ENCODE assay signal across 25 cellular contexts in genomic region chr19:7370546-7370945, GRCh38.
"Had no signal": no experiment of that assay in that cellular context is flagged by ENCODE, and none has a peak within 500 bp of the region (broad histone marks: within the 10 kb centered on the region; RNA-seq: fewer than 3 reads in every experiment).

No MANE protein-coding gene starts in this region.

- ATAC-seq: activated T-cell treated with anti-CD3 and anti-CD28 coated beads, Interleukin-2, amount 50 U/mL, for 72 hours; body of pancreas; T-helper 17 cell had no signal

- H3K4me3 Mint-ChIP-seq: activated CD4-positive, alpha-beta memory T cell treated with anti-CD3 and anti-CD28 coated beads for 36 hours; activated CD4-positive, alpha-beta T cell treated with anti-CD3 and anti-CD28 coated beads, Interleukin-2, amount 10 ng/mL, durations not matched to agents 7 days and 5 days; activated naive CD4-positive, alpha-beta T cell treated with anti-CD3 and anti-CD28 coated beads, Interleukin-2, amount 10 ng/mL, durations not matched to agents 7 days and 5 days; activated T-cell treated with anti-CD3 and anti-CD28 coated beads, Interleukin-2, amount 50 U/mL, for 72 hours; T-helper 17 cell had no signal

- H3K27me3 Mint-ChIP-seq: activated CD4-positive, alpha-beta memory T cell treated with anti-CD3 and anti-CD28 coated beads for 36 hours; activated CD4-positive, alpha-beta T cell treated with anti-CD3 and anti-CD28 coated beads, Interleukin-2, amount 10 ng/mL, durations not matched to agents 7 days and 5 days; activated naive CD4-positive, alpha-beta T cell treated with anti-CD3 and anti-CD28 coated beads, Interleukin-2, amount 10 ng/mL, durations not matched to agents 7 days and 5 days; T-helper 17 cell had no signal

- H3K9me3 ChIP-seq: ascending aorta, body of pancreas had no signal

- H3K9me3 Mint-ChIP-seq: activated CD4-positive, alpha-beta memory T cell treated with anti-CD3 and anti-CD28 coated beads for 36 hours; activated CD4-positive, alpha-beta T cell treated with anti-CD3 and anti-CD28 coated beads, Interleukin-2, amount 10 ng/mL, durations not matched to agents 7 days and 5 days; activated naive CD4-positive, alpha-beta T cell treated with anti-CD3 and anti-CD28 coated beads, Interleukin-2, amount 10 ng/mL, durations not matched to agents 7 days and 5 days; activated T-cell treated with anti-CD3 and anti-CD28 coated beads, Interleukin-2, amount 50 U/mL, for 72 hours; activated T-helper 2 cell treated with anti-CD3 and anti-CD28 coated beads, Interferon-gamma antibody, Interleukin-2, Interleukin-4, amounts not matched to agents 10 μg/mL and 5 μg/mL and 100 μg/mL, durations not matched to agents 14 hours and 24 hours and 36 hours had no signal

- DNase-seq: activated CD4-positive, alpha-beta memory T cell treated with anti-CD3 and anti-CD28 coated beads for 36 hours; activated CD4-positive, alpha-beta T cell treated with anti-CD3 and anti-CD28 coated beads, Interleukin-2, amount 10 ng/mL, durations not matched to agents 7 days and 5 days; activated CD4-positive, CD25-positive, alpha-beta regulatory T cell; activated CD8-positive, alpha-beta memory T cell treated with anti-CD3 and anti-CD28 coated beads for 24 hours; activated gamma-delta T cell treated with Interleukin-2 at 50 U/mL for 16 hours; activated naive CD4-positive, alpha-beta T cell treated with anti-CD3 and anti-CD28 coated beads, Interleukin-2, amount 10 ng/mL, durations not matched to agents 7 days and 5 days; activated T-cell treated with anti-CD3 and anti-CD28 coated beads, Interleukin-2, amount 50 U/mL, for 72 hours; amniotic stem cell; body of pancreas; IMR-90; Kasumi-1; KBM-7; NCI-H1048; NCI-H1930; NCI-H2107; NCI-H2171 treated with DMSO at 0.1 percent for 48 hours; NCI-H226; NCI-H510A; NCI-H526 treated with DMSO at 0.1 percent for 48 hours; NCI-H82; SIG-M5; T-helper 17 cell; T-helper 9 cell had no signal

- H3K27ac Mint-ChIP-seq: activated naive CD4-positive, alpha-beta T cell treated with anti-CD3 and anti-CD28 coated beads, Interleukin-2, amount 10 ng/mL, durations not matched to agents 7 days and 5 days; activated T-cell treated with anti-CD3 and anti-CD28 coated beads, Interleukin-2, amount 50 U/mL, for 72 hours; activated T-helper 2 cell treated with anti-CD3 and anti-CD28 coated beads, Interferon-gamma antibody, Interleukin-2, Interleukin-4, amounts not matched to agents 10 μg/mL and 5 μg/mL and 100 μg/mL, durations not matched to agents 14 hours and 24 hours and 36 hours had no signal

- H3K4me1 ChIP-seq: ascending aorta, body of pancreas had no signal

- H3K4me3 ChIP-seq: ascending aorta, body of pancreas had no signal

- H3K27ac ChIP-seq: ascending aorta, body of pancreas had no signal

- H3K27me3 ChIP-seq: ascending aorta, body of pancreas had no signal

- H3K36me3 ChIP-seq: ascending aorta had no signal

- H3K4me1 Mint-ChIP-seq: activated naive CD4-positive, alpha-beta T cell treated with anti-CD3 and anti-CD28 coated beads, Interleukin-2, amount 10 ng/mL, durations not matched to agents 7 days and 5 days had no signal
